8 cellular contexts compared by ENCODE assay signal in genomic region chr2:136135924-136136906, GRCh38. TPM values are rescaled to one million over a fixed set of nuclear protein-coding genes. Genes with fewer than 3 reads are reported as not detected.
A peak's percentile ranks its signal among the peaks of the same experiment; 100 is the strongest.
DNase-seq lines count a peak whose midpoint lies in the region; ATAC-seq and TF ChIP-seq lines count a peak whose summit lies in the region.

No MANE protein-coding gene starts in this region.

- intact Hi-C loops in stomach (cut with DNase I; ENCODE audit: low total_unique reads) = no loop called here

- peak overlapping the region; percentile 24 for H3K4me3 ChIP-seq in MM.1S (ENCODE audit: low read length)
- no peak overlapping the region for H3K4me3 ChIP-seq in gastroesophageal sphincter
- no peak overlapping the region for H3K4me3 ChIP-seq in stomach

- H3F3A ChIP-seq in MM.1S (ENCODE audit: insufficient read depth, low read length) = peaks cover 21% of the 10 kb centered on the region

- peak; percentile 43 for ATAC-seq in GM21576 (IDR thresholded peaks at IDR 0.05; ENCODE audit: unreplicated experiment)
- peak; percentile 84 for ATAC-seq in gastroesophageal sphincter

- H3K4me2 ChIP-seq in MM.1S (ENCODE audit: low read depth, low read length) = peak overlapping the region; percentile 68

- H3K9me3 ChIP-seq in MM.1S (replicated peaks; ENCODE audit: insufficient read depth, low read length) = no peaks in the 10 kb centered on the region
- no peaks in the 10 kb centered on the region for H3K9me3 ChIP-seq in gastroesophageal sphincter
- no peaks in the 10 kb centered on the region for H3K9me3 ChIP-seq in stomach

- no peaks in the 10 kb centered on the region for H4K20me1 ChIP-seq in MM.1S (ENCODE audit: insufficient read depth, low read length)

- TF ChIP-seq POLR2A in gastroesophageal sphincter (IDR thresholded peaks at IDR 0.05) (no peak), stomach (IDR thresholded peaks at IDR 0.05) (no peak)

- H3K27ac ChIP-seq in MM.1S (ENCODE audit: low read length) (peak overlapping the region; percentile 67), gastroesophageal sphincter (peak overlapping the region in 2 of 4 donors; percentile 10 to 23), stomach (peak overlapping the region; percentile 7 to 75 (median 71))

- no peaks in the 10 kb centered on the region for H3K36me3 ChIP-seq in MM.1S (replicated peaks; ENCODE audit: insufficient read depth, low read length)
- H3K36me3 ChIP-seq in gastroesophageal sphincter = no peaks in the 10 kb centered on the region
- H3K36me3 ChIP-seq in stomach = no peaks in the 10 kb centered on the region

- peaks cover 6% of the 10 kb centered on the region; the same call in 1 of the 2 replicates for H3K27me3 ChIP-seq in MM.1S (replicated peaks; ENCODE audit: insufficient read depth, low read length)
- H3K27me3 ChIP-seq in gastroesophageal sphincter = no peaks in the 10 kb centered on the region
- H3K27me3 ChIP-seq in stomach = no peaks in the 10 kb centered on the region

- peak overlapping the region; percentile 33; the same call in 1 of the 2 replicates for H3K9ac ChIP-seq in MM.1S (ENCODE audit: low read length)

- WGBS in gastroesophageal sphincter (ENCODE audit: low coverage in 1 of 2), 2 donors = 76 to 81% methylated on average over 4 to 8 of the region's 8 CpGs
- 61 to 74% (median 63%) methylated on average over 8 of the region's 8 CpGs for WGBS in stomach, 5 donors

- no peaks in the 10 kb centered on the region for H3K9me2 ChIP-seq in MM.1S (replicated peaks; ENCODE audit: insufficient read depth, low read length)

- no peak for TF ChIP-seq CTCF in MM.1S (IDR thresholded peaks at IDR 0.05; ENCODE audit: low read length)
- TF ChIP-seq CTCF in gastroesophageal sphincter (IDR thresholded peaks at IDR 0.05) = no peak
- no peak for TF ChIP-seq CTCF in stomach (IDR thresholded peaks at IDR 0.05)

- TF ChIP-seq EP300 in gastroesophageal sphincter (IDR thresholded peaks at IDR 0.05) (no peak), stomach (IDR thresholded peaks at IDR 0.05) (peak; percentile 52)

- no peaks in the 10 kb centered on the region for H3K79me2 ChIP-seq in MM.1S (ENCODE audit: low read length)

- peaks cover 55% of the 10 kb centered on the region for H3K4me1 ChIP-seq in MM.1S (ENCODE audit: low read length)
- peaks cover 0 to 9% (median 0%) of the 10 kb centered on the region in 3 donors for H3K4me1 ChIP-seq in gastroesophageal sphincter
- H3K4me1 ChIP-seq in stomach = peaks cover 0 to 22% (median 11%) of the 10 kb centered on the region in 4 donors

- DNase-seq in GF-D8 (lab: John Stamatoyannopoulos, UW) (peak; percentile 91), MM.1S (peak; percentile 94), stomach (peak; percentile 58), NCI-H510A treated with DMSO at 0.1 percent for 48 hours (lab: John Stamatoyannopoulos, UW) (no peak), T1000 (lab: John Stamatoyannopoulos, UW) (no peak)
- peak; percentile 66 to 70 for DNase-seq in activated CD4-positive, alpha-beta T cell treated with anti-CD3 and anti-CD28 coated beads for 4 hours

- H2AFZ ChIP-seq in MM.1S (ENCODE audit: low read length) = no peak overlapping the region

RNA-seq across cellular contexts. Expression of gene CXCR4, which starts 18.3 kb away (rescaled TPM):
- total RNA-seq in gastroesophageal sphincter = 1 to 10 TPM; 5.1 to 8.2 (median 7.7) TPM
- 10 to 100 TPM in 2 of 5 donors, 1 to 10 TPM in 2, not detected in 1; 1.2 to 42.6 (median 12.5) TPM for total RNA-seq in stomach
- 10 to 100 TPM in 2 of 3 donors, 1 to 10 TPM in 1; 9.3 to 20.6 (median 15.9) TPM for polyA plus RNA-seq in stomach

Comparison
In these comparisons a context has a peak if more than half of its experiments do, and no peak if none do; other contexts are left out.
1. DNase-seq: peak in GF-D8 (single experiment), MM.1S (single experiment), activated CD4-positive, alpha-beta T cell treated with anti-CD3 and anti-CD28 coated beads for 4 hours (2 of 2) and stomach (single experiment); none in NCI-H510A treated with DMSO at 0.1 percent for 48 hours (single experiment) and T1000 (single experiment).